In genomic region chr16:58000706-58001676, GRCh38 we compare ENCODE assay signal across 8 cellular contexts.
DNase-seq lines count a peak whose midpoint lies in the region; ATAC-seq lines count a peak whose summit lies in the region.

Gene USB1, plus strand, starts transcription at chr16:58001407. Its CDS starts 77 bp downstream, at chr16:58001484.

- ATAC-seq in GM18517 (IDR thresholded peaks at IDR 0.05; ENCODE audit: unreplicated experiment) (peak; percentile 82), HG03039 (IDR thresholded peaks at IDR 0.05; ENCODE audit: unreplicated experiment) (peak; percentile 79)

- DNase-seq in ACHN, result peak; percentile 93
- DNase-seq in NCI-H2227 (lab: John Stamatoyannopoulos, UW; ENCODE audit: unreplicated experiment), result peak; percentile 90
- DNase-seq in activated CD4-positive, CD25-positive, alpha-beta regulatory T cell (lab: John Stamatoyannopoulos, UW), result peak; percentile 70 to 77 (median 74)
- DNase-seq in cerebellar cortex (ENCODE audit: low spot score), result peak; percentile 80
- peak; percentile 74 for DNase-seq in kidney glomerular epithelial cell (lab: John Stamatoyannopoulos, UW)
- DNase-seq in stimulated activated CD4-positive, alpha-beta T cell treated with anti-CD3 and anti-CD28 coated beads, Interleukin-1b, Interleukin-23, amount 100 ng/mL, for 24 hours (ENCODE audit: low read depth in 4 of 4, low spot score in 1 of 4), result peak; percentile 56 to 77 (median 68)

- in situ Hi-C loops in ACHN (cut with HindIII; ENCODE audit: low pct_ligation_motif_present, low pct_unique_long_range_greater_than_20kb, low sequenced_read_pairs), result no loop called here

Comparison
In these comparisons a context has a peak if more than half of its experiments do, and no peak if none do; other contexts are left out.
1. Peak in every context shown above with its lines: DNase-seq and ATAC-seq.